In genomic region chr9:136255896-136256890, GRCh38 we compare ENCODE assay signal across 14 cellular contexts. TPM values are rescaled to one million over a fixed set of nuclear protein-coding genes. Genes with fewer than 3 reads are reported as not detected.
DNase-seq lines count a peak whose midpoint lies in the region; ATAC-seq, FAIRE-seq and TF ChIP-seq lines count a peak whose summit lies in the region.
"Had no signal": no experiment of that assay in that cellular context is flagged by ENCODE, and none has a peak within 500 bp of the region (broad histone marks: within the 10 kb centered on the region; RNA-seq: fewer than 3 reads in every experiment).

No MANE protein-coding gene starts in this region.

- H3K36me3 ChIP-seq in MM.1S (replicated peaks; ENCODE audit: insufficient read depth, low read length): no peaks in the 10 kb centered on the region
- H3K36me3 ChIP-seq: right atrium auricular region had no signal

- TF ChIP-seq POLR2A in A549 (IDR thresholded peaks at IDR 0.05; ENCODE audit: low read length): no peak

- peak; percentile 32 for FAIRE-seq in A549 (lab: Jason Lieb, UNC)

- H3K9me3 ChIP-seq in A549 (no peaks in the 10 kb centered on the region), MM.1S (replicated peaks; ENCODE audit: insufficient read depth, low read length) (no peaks in the 10 kb centered on the region)
- H3K9me3 ChIP-seq: right atrium auricular region had no signal

- H3K27ac ChIP-seq in A549 (no peak overlapping the region), MM.1S (ENCODE audit: low read length) (no peak overlapping the region)
- H3K27ac ChIP-seq: right atrium auricular region had no signal

- peaks cover 4% of the 10 kb centered on the region; the same call in 1 of the 3 replicates for H3K4me1 ChIP-seq in A549
- H3K4me1 ChIP-seq in MM.1S (ENCODE audit: low read length): no peaks in the 10 kb centered on the region

- POLR2A ChIA-PET in A549 (lab: Yijun Ruan, JAX): interaction anchor here (2.2 kb wide), 1 partner anchor 11 kb away, joined by 8 read pairs; no protein-coding TSS in a partner anchor

- WGBS in A549 (ENCODE audit: missing lambda C conversion rate): 57% methylated on average over 20 of the region's 28 CpGs

- peaks cover 92% of the 10 kb centered on the region for H3K27me3 ChIP-seq in MM.1S (replicated peaks; ENCODE audit: insufficient read depth, low read length)
- H3K27me3 ChIP-seq: right atrium auricular region had no signal

- TF ChIP-seq CTCF in A549 (IDR thresholded peaks at IDR 0.05) (no peak), MM.1S (IDR thresholded peaks at IDR 0.05; ENCODE audit: low read length) (0 out of 2 replicates have a peak, but pooled peaks have one; percentile 18), epithelial cell of proximal tubule (conservative IDR thresholded peaks at IDR 0.05; ENCODE audit: low read depth, low read length) (peak; percentile 27)

- no peak overlapping the region; the same call in 2 of the 3 replicates for H3K4me2 ChIP-seq in A549
- no peak overlapping the region for H3K4me2 ChIP-seq in MM.1S (ENCODE audit: low read depth, low read length)

- TF ChIP-seq RAD21 in A549 (conservative IDR thresholded peaks at IDR 0.05 in 1 of 2, IDR thresholded peaks at IDR 0.05 in 1 of 2): no peak

- H3K9ac ChIP-seq in MM.1S (ENCODE audit: low read length): no peak overlapping the region

- H2AFZ ChIP-seq in MM.1S (ENCODE audit: low read length): no peak overlapping the region

- H3K4me3 ChIP-seq in A549 (no peak overlapping the region), MM.1S (ENCODE audit: low read length) (no peak overlapping the region), epithelial cell of proximal tubule (ENCODE audit: low read depth, low read length) (no peak overlapping the region)
- H3K4me3 ChIP-seq: right atrium auricular region had no signal

- no peaks in the 10 kb centered on the region for H3K79me2 ChIP-seq in MM.1S (ENCODE audit: low read length)

- H4K20me1 ChIP-seq in MM.1S (ENCODE audit: insufficient read depth, low read length): no peaks in the 10 kb centered on the region

- no peak for TF ChIP-seq EP300 in A549 (IDR thresholded peaks at IDR 0.05)

- peak; percentile 65 to 77; a peak in 5 of 6 replicates for ATAC-seq in A549
- ATAC-seq in HG03520 (IDR thresholded peaks at IDR 0.05; ENCODE audit: unreplicated experiment): no peak
- ATAC-seq in HG02623 (IDR thresholded peaks at IDR 0.05; ENCODE audit: unreplicated experiment): no peak
- no peak for ATAC-seq in GM18502 (IDR thresholded peaks at IDR 0.05; ENCODE audit: poor library complexity, unreplicated experiment)

- no peaks in the 10 kb centered on the region for H3K9me2 ChIP-seq in MM.1S (replicated peaks; ENCODE audit: insufficient read depth, low read length)

- CTCF ChIA-PET in A549 (lab: Yijun Ruan, JAX): interaction anchor here (1.0 to 3.5 kb wide), 7 partner anchors 11 to 124 kb away, joined by 3 to 23 read pairs (median 8); no protein-coding TSS in a partner anchor

- no peaks in the 10 kb centered on the region for H3F3A ChIP-seq in MM.1S (ENCODE audit: insufficient read depth, low read length)

- DNase-seq in A549 (ENCODE audit: low read depth in 1 of 2, low spot score in 1 of 2): peak; percentile 33 to 80
- peak; percentile 43 for DNase-seq in COLO668 (lab: John Stamatoyannopoulos, UW; ENCODE audit: unreplicated experiment)
- DNase-seq in MM.1S: no peak
- DNase-seq in epithelial cell of proximal tubule (ENCODE audit: low read depth): no peak
- no peak for DNase-seq in AG20443 (ENCODE audit: low spot score)
- DNase-seq: activated CD4-positive, alpha-beta T cell treated with anti-CD3 and anti-CD28 coated beads, Interleukin-2, amount 10 ng/mL, durations not matched to agents 24 days and 14 days; activated gamma-delta T cell treated with Interleukin-2 at 50 U/mL for 16 hours; hypothalamus; NCI-H526 treated with DMSO at 0.1 percent for 48 hours had no signal

TF ChIP-seq in A549, 52 proteins besides CTCF, POLR2A, EP300 and RAD21:
- TF ChIP-seq BCL3 (IDR thresholded peaks at IDR 0.05) (no peak), EHMT2 (IDR thresholded peaks at IDR 0.05; ENCODE audit: low read depth) (no peak), ZC3H11A (IDR thresholded peaks at IDR 0.05) (no peak), TFCP2L1 (CRISPR knock-in tag; IDR thresholded peaks at IDR 0.05) (no peak), ELK1 (IDR thresholded peaks at IDR 0.05; ENCODE audit: low read depth, low read length) (no peak), SMC3 (IDR thresholded peaks at IDR 0.05) (no peak), FOSB (CRISPR knock-in tag; IDR thresholded peaks at IDR 0.05) (no peak)

RNA-seq across cellular contexts. Expression of gene QSOX2, which starts 10.6 kb away (rescaled TPM):
- polyA plus RNA-seq in A549 (2011; rRNA removed) (29.5 and 30.2 TPM in 2 replicates), A549 (2017; fragmentation: RNase III; extraction: RNeasy Plus Mini Kit Qiagen cat#74134 plus additional on column Dnase treatment) (22.3 to 23.0 TPM (median 22.9 TPM) in 3 replicates)
- 19.5 and 21.6 TPM in 2 replicates for polyA plus RNA-seq in A549 (2012; cell fraction: cytosol; rRNA removed)
- 41.9 and 47.6 TPM in 2 replicates for polyA plus RNA-seq in A549 (2012; cell fraction: nucleus; rRNA removed)
- 15.5 and 16.6 TPM in 2 replicates for polyA minus RNA-seq in A549 (2011; rRNA and poly(A)+ RNA removed)
- total RNA-seq in epithelial cell of proximal tubule: 17.8 and 19.2 TPM in 2 replicates

RNA-seq across cellular contexts. Expression of gene CCDC187, which starts 47.7 kb away (rescaled TPM):
- polyA plus RNA-seq in A549 (2011; rRNA removed): under 0.01 and 0.03 TPM in 2 replicates
- polyA plus RNA-seq in A549 (2012; cell fraction: cytosol; rRNA removed): not detected in 2 replicates
- 0.02 and 0.04 TPM in 2 replicates for polyA plus RNA-seq in A549 (2012; cell fraction: nucleus; rRNA removed)
- 0.03 TPM in 1 of 3 replicates, not detected in the others for polyA plus RNA-seq in A549 (2017; fragmentation: RNase III; extraction: RNeasy Plus Mini Kit Qiagen cat#74134 plus additional on column Dnase treatment)
- 0.08 TPM in 1 of 2 replicates, not detected in the other for polyA minus RNA-seq in A549 (2011; rRNA and poly(A)+ RNA removed)
- total RNA-seq in epithelial cell of proximal tubule: 0.75 TPM in 1 of 2 replicates, not detected in the other
- total RNA-seq: activated CD4-positive, alpha-beta T cell treated with anti-CD3 and anti-CD28 coated beads, Interleukin-2, amount 10 ng/mL, durations not matched to agents 24 days and 14 days; right atrium auricular region had no signal

RNA-seq across cellular contexts. Expression of gene LHX3, which starts 51.3 kb away (rescaled TPM):
- polyA plus RNA-seq in A549 (2011; rRNA removed) (0.03 and 0.04 TPM in 2 replicates), A549 (2017; fragmentation: RNase III; extraction: RNeasy Plus Mini Kit Qiagen cat#74134 plus additional on column Dnase treatment) (0.03 to 0.04 TPM in 2 of 3 replicates, not detected in the other)
- 0.03 TPM in 1 of 2 replicates, not detected in the other for polyA plus RNA-seq in A549 (2012; cell fraction: cytosol; rRNA removed)
- polyA plus RNA-seq in A549 (2012; cell fraction: nucleus; rRNA removed): 0.04 and 0.10 TPM in 2 replicates
- polyA minus RNA-seq in A549 (2011; rRNA and poly(A)+ RNA removed): not detected in 2 replicates
- total RNA-seq in epithelial cell of proximal tubule: not detected in 2 replicates
- total RNA-seq: activated CD4-positive, alpha-beta T cell treated with anti-CD3 and anti-CD28 coated beads, Interleukin-2, amount 10 ng/mL, durations not matched to agents 24 days and 14 days; mononuclear cell had no signal

Comparison
In these comparisons a context has a peak if more than half of its experiments do, and no peak if none do; other contexts are left out.
1. ATAC-seq: peak in A549 (2 of 2); none in HG03520 (single experiment), HG02623 (single experiment) and GM18502 (single experiment).
2. DNase-seq: peak in A549 (2 of 2) and COLO668 (single experiment); none in MM.1S (single experiment), epithelial cell of proximal tubule (single experiment) and AG20443 (single experiment).